ENCODE assay signal across 8 cellular contexts in the genomic region with DNA sequence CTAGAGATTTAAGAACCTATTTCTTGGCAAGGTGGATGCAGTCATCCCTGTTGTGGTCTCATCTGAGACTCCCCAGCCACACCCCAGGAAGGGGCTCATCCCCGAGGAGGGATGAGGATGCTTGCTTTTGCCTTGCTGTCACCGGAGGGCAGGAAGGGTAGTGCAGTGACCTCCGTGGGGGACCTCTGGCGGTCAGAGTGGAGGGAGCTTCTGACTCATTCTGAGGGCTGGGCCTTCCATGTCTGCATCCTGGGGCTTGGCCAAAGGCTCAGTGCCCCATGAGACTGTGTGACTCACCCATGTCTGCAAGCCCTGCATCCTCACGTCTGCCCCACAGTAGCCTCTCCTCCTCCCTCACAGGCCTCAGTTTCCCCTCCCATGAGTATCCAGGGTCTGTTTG. TPM values are rescaled to one million over a fixed set of nuclear protein-coding genes. Genes with fewer than 3 reads are reported as not detected.
DNase-seq lines count a peak whose midpoint lies in the region; ATAC-seq and TF ChIP-seq lines count a peak whose summit lies in the region.

No MANE protein-coding gene starts in this region.

- POLR2A ChIA-PET in CD8-positive, alpha-beta T cell (lab: Charles Lee), result no interaction called here

- H3K27ac ChIP-seq in cardiac muscle cell, result no peak overlapping the region
- H3K27ac ChIP-seq in CD8-positive, alpha-beta T cell (ENCODE audit: low read depth, low read length), result no peak overlapping the region

- no peaks in the 10 kb centered on the region for H3K27me3 Mint-ChIP-seq in stimulated activated memory B cell treated with anti-CD40 and anti-IgM and Interleukin-4, amounts not matched to agents 10 μg/mL and 1 μg/mL and 100 μg/mL, for 72 hours
- H3K27me3 Mint-ChIP-seq in CD8-positive, alpha-beta T cell (ENCODE audit: low read depth), result no peaks in the 10 kb centered on the region

- H3K36me3 Mint-ChIP-seq in stimulated activated memory B cell treated with anti-CD40 and anti-IgM and Interleukin-4, amounts not matched to agents 10 μg/mL and 1 μg/mL and 100 μg/mL, for 72 hours, result peaks cover 62% of the 10 kb centered on the region
- H3K36me3 Mint-ChIP-seq in CD8-positive, alpha-beta T cell, result peaks cover 92% of the 10 kb centered on the region

- peaks cover 32% of the 10 kb centered on the region for H3K4me1 Mint-ChIP-seq in stimulated activated memory B cell treated with anti-CD40 and anti-IgM and Interleukin-4, amounts not matched to agents 10 μg/mL and 1 μg/mL and 100 μg/mL, for 72 hours
- H3K4me1 Mint-ChIP-seq in CD8-positive, alpha-beta T cell (ENCODE audit: low read depth), result no peaks in the 10 kb centered on the region

- H3K9me3 ChIP-seq in cardiac muscle cell (ENCODE audit: low read depth), result no peaks in the 10 kb centered on the region
- H3K9me3 ChIP-seq in CD8-positive, alpha-beta T cell (ENCODE audit: low read length), result no peaks in the 10 kb centered on the region

- H3K27me3 ChIP-seq in cardiac muscle cell, result no peaks in the 10 kb centered on the region
- no peaks in the 10 kb centered on the region for H3K27me3 ChIP-seq in CD8-positive, alpha-beta T cell (ENCODE audit: insufficient read depth, low read length)

- DNase-seq in GOT3 (lab: John Stamatoyannopoulos, UW) (peak; percentile 76), SW480 (ENCODE audit: low spot score) (peak; percentile 76), cardiac muscle cell (ENCODE audit: low read depth in 1 of 2, low spot score in 1 of 2) (peak in 1 of 2 donors; percentile 93), activated T-cell treated with anti-CD3 and anti-CD28 coated beads for 4 hours (no peak)
- no peak for DNase-seq in CD8-positive, alpha-beta T cell

- no peaks in the 10 kb centered on the region for H3K9me3 Mint-ChIP-seq in stimulated activated memory B cell treated with anti-CD40 and anti-IgM and Interleukin-4, amounts not matched to agents 10 μg/mL and 1 μg/mL and 100 μg/mL, for 72 hours
- no peaks in the 10 kb centered on the region for H3K9me3 Mint-ChIP-seq in CD8-positive, alpha-beta T cell

- no peaks in the 10 kb centered on the region for H3K4me1 ChIP-seq in cardiac muscle cell (ENCODE audit: low read depth)
- no peaks in the 10 kb centered on the region for H3K4me1 ChIP-seq in CD8-positive, alpha-beta T cell (ENCODE audit: insufficient read depth, low read length)

- peak; percentile 70 for TF ChIP-seq CTCF in cardiac muscle cell (IDR thresholded peaks at IDR 0.05; ENCODE audit: low read depth, low read length)
- no peak for TF ChIP-seq CTCF in CD8-positive, alpha-beta T cell (IDR thresholded peaks at IDR 0.05)

- H3K36me3 ChIP-seq in cardiac muscle cell, result no peaks in the 10 kb centered on the region
- peaks cover 80% of the 10 kb centered on the region for H3K36me3 ChIP-seq in CD8-positive, alpha-beta T cell (ENCODE audit: insufficient read depth, low read length)

- H3K4me3 ChIP-seq in cardiac muscle cell, result no peak overlapping the region
- no peak overlapping the region for H3K4me3 ChIP-seq in CD8-positive, alpha-beta T cell (ENCODE audit: low read depth, low read length)

- intact Hi-C loops in CD8-positive, alpha-beta T cell (cut with DNase I, micrococcal nuclease), result no loop called here

- ATAC-seq in stimulated activated memory B cell treated with anti-CD40 and anti-IgM and Interleukin-4, amounts not matched to agents 10 μg/mL and 1 μg/mL and 100 μg/mL, for 72 hours, result peak; percentile 71
- no peak for ATAC-seq in CD8-positive, alpha-beta T cell
- ATAC-seq in GM21526 (IDR thresholded peaks at IDR 0.05; ENCODE audit: low FRiP score, unreplicated experiment) (no peak), GM21390 (IDR thresholded peaks at IDR 0.05; ENCODE audit: unreplicated experiment) (no peak)

- peak overlapping the region; percentile 55 for H3K27ac Mint-ChIP-seq in stimulated activated memory B cell treated with anti-CD40 and anti-IgM and Interleukin-4, amounts not matched to agents 10 μg/mL and 1 μg/mL and 100 μg/mL, for 72 hours
- no peak overlapping the region for H3K27ac Mint-ChIP-seq in CD8-positive, alpha-beta T cell

- CTCF ChIA-PET in CD8-positive, alpha-beta T cell (lab: Charles Lee), result interaction anchor here (0.7 kb wide), 1 partner anchor 24 kb away, joined by 3 read pairs; no protein-coding TSS in a partner anchor

- H3K4me3 Mint-ChIP-seq in stimulated activated memory B cell treated with anti-CD40 and anti-IgM and Interleukin-4, amounts not matched to agents 10 μg/mL and 1 μg/mL and 100 μg/mL, for 72 hours, result no peak overlapping the region
- H3K4me3 Mint-ChIP-seq in CD8-positive, alpha-beta T cell, result no peak overlapping the region

RNA-seq across cellular contexts. Expression of gene UQCC2, which starts 38.7 kb away (rescaled TPM):
- 35.7 and 40.1 TPM in 2 replicates for total RNA-seq in cardiac muscle cell
- 216 and 232 TPM in 2 replicates for polyA plus RNA-seq in cardiac muscle cell
- 1 to 10 TPM; 6.2 to 6.8 TPM for total RNA-seq in CD8-positive, alpha-beta T cell

RNA-seq across cellular contexts. Expression of gene ITPR3, which starts 51.7 kb away (rescaled TPM):
- total RNA-seq in cardiac muscle cell, result 0.35 and 1.1 TPM in 2 replicates
- 0.13 and 0.92 TPM in 2 replicates for polyA plus RNA-seq in cardiac muscle cell
- total RNA-seq in CD8-positive, alpha-beta T cell, result 10 to 100 TPM; 39.5 to 40.1 TPM

Comparison
In these comparisons a context has a peak if more than half of its experiments do, and no peak if none do; other contexts are left out.
1. DNase-seq: peak in GOT3 (single experiment) and SW480 (single experiment); none in CD8-positive, alpha-beta T cell (0 of 7) and activated T-cell treated with anti-CD3 and anti-CD28 coated beads for 4 hours (single experiment).
2. RNA of gene ITPR3, which starts 51.7 kb away (total RNA-seq): 39.5 to 40.1 TPM in CD8-positive, alpha-beta T cell; 0.35 to 1.1 TPM in cardiac muscle cell; every median in the first group is over 10 times any median in the second.